In the genomic region with DNA sequence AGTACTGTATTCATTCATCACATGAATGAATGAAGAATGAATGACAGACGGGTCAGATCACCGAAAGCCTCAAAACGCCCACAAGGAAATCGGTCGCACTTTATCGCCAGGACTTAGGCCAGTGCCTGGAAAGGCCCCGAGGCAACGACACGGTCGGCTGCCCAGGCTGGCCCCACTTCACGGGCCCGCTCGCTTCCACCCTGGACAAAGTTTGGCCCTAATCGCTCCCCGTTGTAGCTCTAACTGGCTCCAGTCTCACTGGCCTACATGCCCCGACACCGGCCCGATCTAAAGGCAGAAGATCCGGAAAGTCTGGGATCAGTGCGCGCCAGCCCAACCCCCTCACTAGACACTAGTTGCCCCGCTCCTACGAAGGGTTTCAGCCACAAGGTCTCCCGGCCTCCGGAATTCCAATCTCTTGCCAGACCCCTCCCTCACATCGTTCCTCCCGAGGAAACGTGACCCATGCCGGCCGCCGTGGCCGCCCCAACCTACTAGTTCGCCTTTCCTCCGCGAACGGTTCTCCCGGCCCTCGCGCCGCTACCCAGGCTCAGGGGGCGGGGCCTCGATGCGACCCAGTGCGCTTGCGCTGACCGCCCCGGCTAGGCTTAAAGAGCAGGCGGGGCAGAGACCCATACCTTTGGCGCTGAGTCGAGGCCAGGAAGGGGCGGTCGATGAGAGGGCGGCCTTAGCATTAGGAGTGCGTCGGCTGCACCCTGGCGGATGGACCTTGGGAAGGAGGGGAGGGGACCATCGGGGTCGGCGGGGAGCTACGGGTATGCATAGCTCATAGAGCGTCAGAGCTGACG, we compare ENCODE assay signal across 8 cellular contexts.
A peak's percentile ranks its signal among the peaks of the same experiment; 100 is the strongest.
DNase-seq lines count a peak whose midpoint lies in the region; ATAC-seq and TF ChIP-seq lines count a peak whose summit lies in the region.

GSS (minus strand) TSS at position 575 of the 809 bp plus-strand sequence. CDS start 3,954 bp downstream, outside the sequence.
MYH7B (plus strand) TSS at position 637 of the 809 bp plus-strand sequence. CDS start 22,138 bp downstream, outside the sequence.

- DNase-seq in NCI-H2029 treated with DMSO at 0.1 percent for 48 hours (lab: John Stamatoyannopoulos, UW) (peak; percentile 88), T1000 (lab: John Stamatoyannopoulos, UW) (peak; percentile 97), astrocyte of the spinal cord (ENCODE audit: low read depth, low spot score) (peak; percentile 97), hippocampal formation (lab: John Stamatoyannopoulos, UW) (peak; percentile 86 to 93), retina (peak; percentile 99)

- in situ Hi-C loops in astrocyte of the spinal cord (cut with HindIII; ENCODE audit: low sequenced_read_pairs) = no loop called here

- H3K27ac ChIP-seq in 22Rv1 = peak within 1 kb of the TSS; percentile 91

- ATAC-seq in GM18508 (IDR thresholded peaks at IDR 0.05; ENCODE audit: insufficient read depth, unreplicated experiment) (peak; percentile 48), HG03025 (IDR thresholded peaks at IDR 0.05; ENCODE audit: low FRiP score, unreplicated experiment) (peak; percentile 84)

- peak; percentile 74 for TF ChIP-seq CTCF in 22Rv1 (IDR thresholded peaks at IDR 0.05)
- peak; percentile 50 for TF ChIP-seq CTCF in astrocyte of the spinal cord (IDR thresholded peaks at IDR 0.05; ENCODE audit: low read depth, low read length)

- H3K4me3 ChIP-seq in astrocyte of the spinal cord (ENCODE audit: low read depth, low read length) = peak within 1 kb of the TSS; percentile 62

Comparison
In these comparisons a context has a peak if more than half of its experiments do, and no peak if none do; other contexts are left out.
1. Peak in every context shown above with its lines: DNase-seq, ATAC-seq, H3K4me3 ChIP-seq and H3K27ac ChIP-seq.